8 cellular contexts compared by ENCODE assay signal in genomic region chr3:15331072-15331605, GRCh38. TPM values are rescaled to one million over a fixed set of nuclear protein-coding genes. Genes with fewer than 3 reads are reported as not detected.
DNase-seq lines count a peak whose midpoint lies in the region; ATAC-seq and TF ChIP-seq lines count a peak whose summit lies in the region.

No MANE protein-coding gene starts in this region.

- H3K4me1 Mint-ChIP-seq in nephron progenitor cell = peaks cover 60% of the 10 kb centered on the region

- H3K9ac ChIP-seq in duodenal mucosa (ENCODE audit: low read depth in 1 of 2, low read length in 2 of 2) = peak overlapping the region; percentile 56 to 85

- H3K36me3 Mint-ChIP-seq in nephron progenitor cell (ENCODE audit: low read depth) = peaks cover 12% of the 10 kb centered on the region

- H3K4me3 ChIP-seq in BJ (ENCODE audit: low read depth, low read length) (peak overlapping the region; percentile 83), NB4 (ENCODE audit: low read depth, low read length) (peak overlapping the region; percentile 60), duodenal mucosa (ENCODE audit: low read depth in 1 of 2, low read length in 2 of 2) (peak overlapping the region; percentile 91)

- H3K4me3 Mint-ChIP-seq in nephron progenitor cell = peak overlapping the region; percentile 95

- POLR2A ChIA-PET in BJ (lab: Charles Lee) = interaction anchor here (0.7 kb wide), 1 partner anchor 10 kb away, joined by 5 read pairs; no protein-coding TSS in a partner anchor

- H3K4me1 ChIP-seq in duodenal mucosa (ENCODE audit: control insufficient read depth in 1 of 2, insufficient read depth in 2 of 2, low read length in 2 of 2) = peaks cover 18 to 21% of the 10 kb centered on the region in 2 donors

- no peaks in the 10 kb centered on the region for H3K36me3 ChIP-seq in BJ (ENCODE audit: control insufficient read depth, insufficient read depth, low read length)
- H3K36me3 ChIP-seq in duodenal mucosa (ENCODE audit: control insufficient read depth in 1 of 2, insufficient read depth in 2 of 2, low read length in 2 of 2) = no peaks in the 10 kb centered on the region

- TF ChIP-seq POLR2A in NB4 (IDR thresholded peaks at IDR 0.05; ENCODE audit: extremely low read depth, insufficient read length) = no peak

- H3K27ac Mint-ChIP-seq in nephron progenitor cell = no peak overlapping the region

- no peaks in the 10 kb centered on the region for H3K27me3 ChIP-seq in BJ (ENCODE audit: control insufficient read depth, insufficient read depth, low read length)
- H3K27me3 ChIP-seq in duodenal mucosa (ENCODE audit: control insufficient read depth in 1 of 2, insufficient read depth in 2 of 2, low read length in 2 of 2) = no peaks in the 10 kb centered on the region

- CTCF ChIA-PET in BJ (lab: Yijun Ruan, JAX) = interaction anchor here (0.8 to 7.7 kb wide), 2 partner anchors 47 to 63 kb away, joined by 3 to 77 read pairs; no protein-coding TSS in a partner anchor

- no peak overlapping the region for H3K27ac ChIP-seq in duodenal mucosa (ENCODE audit: low read depth, low read length)

- TF ChIP-seq CTCF in BJ (IDR thresholded peaks at IDR 0.05; ENCODE audit: insufficient read depth, low read depth, low read length) (0 out of 2 replicates have a peak, but pooled peaks have one; percentile 9), NB4 (IDR thresholded peaks at IDR 0.05; ENCODE audit: low read depth, low read length) (no peak), nephron progenitor cell (IDR thresholded peaks at IDR 0.05) (no peak)

- ATAC-seq in HG03175 (IDR thresholded peaks at IDR 0.05; ENCODE audit: unreplicated experiment) (no peak), HG03196 (IDR thresholded peaks at IDR 0.05; ENCODE audit: unreplicated experiment) (no peak)

- H3K9me3 Mint-ChIP-seq in nephron progenitor cell = no peaks in the 10 kb centered on the region

- H3K9me3 ChIP-seq in duodenal mucosa (ENCODE audit: control insufficient read depth in 1 of 2, low read length in 2 of 2) = no peaks in the 10 kb centered on the region

- H3K27me3 Mint-ChIP-seq in nephron progenitor cell (ENCODE audit: low read depth, poor library complexity) = peaks cover 30% of the 10 kb centered on the region

- DNase-seq in BJ (ENCODE audit: low read depth) (no peak), NB4 (ENCODE audit: low read depth) (no peak), nephron progenitor cell (no peak), NCI-H1092 (lab: John Stamatoyannopoulos, UW) (no peak)
- DNase-seq in activated CD4-positive, alpha-beta T cell treated with anti-CD3 and anti-CD28 coated beads, Interleukin-2, amount 50 U/mL, for 1 hour = no peak

RNA-seq across cellular contexts. Expression of gene SH3BP5, which starts 1.2 kb away (rescaled TPM):
- polyA plus RNA-seq in BJ (2011; rRNA removed) = 23.5 and 30.9 TPM in 2 replicates
- polyA minus RNA-seq in BJ (2011; rRNA and poly(A)+ RNA removed) = 8.5 and 12.6 TPM in 2 replicates
